In genomic region chr19:7915250-7916136, GRCh38 we compare ENCODE assay signal across 9 cellular contexts. TPM values are rescaled to one million over a fixed set of nuclear protein-coding genes. Genes with fewer than 3 reads are reported as not detected.
A peak's percentile ranks its signal among the peaks of the same experiment; 100 is the strongest.
DNase-seq lines count a peak whose midpoint lies in the region; ATAC-seq and TF ChIP-seq lines count a peak whose summit lies in the region.
"Had no signal": no experiment of that assay in that cellular context is flagged by ENCODE, and none has a peak within 500 bp of the region (broad histone marks: within the 10 kb centered on the region; RNA-seq: fewer than 3 reads in every experiment).

No MANE protein-coding gene starts in this region.

- peak overlapping the region; percentile 28 for H3K4me3 Mint-ChIP-seq in activated B cell treated with CpG ODN at 0.5 μM for 24 hours

- peaks cover 49% of the 10 kb centered on the region for H3K4me1 ChIP-seq in left ventricle myocardium inferior
- H3K4me1 ChIP-seq in heart right ventricle: peaks cover 4 to 46% (median 29%) of the 10 kb centered on the region in 9 donors
- H3K4me1 ChIP-seq in urinary bladder (ENCODE audit: insufficient read depth): no peaks in the 10 kb centered on the region

- POLR2A ChIA-PET in activated B cell treated with CpG ODN at 0.5 μM for 24 hours (lab: Charles Lee): interaction anchor here (0.6 kb wide), 2 partner anchors 28 to 227 kb away, joined by 3 to 4 read pairs; no protein-coding TSS in a partner anchor

- no peak for ATAC-seq in heart right ventricle
- no peak for ATAC-seq in activated B cell treated with CpG ODN at 0.5 μM for 24 hours (ENCODE audit: low read depth)
- no peak for ATAC-seq in GM18861 (IDR thresholded peaks at IDR 0.05; ENCODE audit: unreplicated experiment)

- H3K27ac Mint-ChIP-seq in activated B cell treated with CpG ODN at 0.5 μM for 24 hours: no peak overlapping the region

- H3K9me3 Mint-ChIP-seq in activated B cell treated with CpG ODN at 0.5 μM for 24 hours: no peaks in the 10 kb centered on the region

- H3K4me1 Mint-ChIP-seq in activated B cell treated with CpG ODN at 0.5 μM for 24 hours: peaks cover 30% of the 10 kb centered on the region

- H3K4me3 ChIP-seq in left ventricle myocardium inferior (peak overlapping the region; percentile 63), heart right ventricle (peak overlapping the region in 5 of 10 donors; percentile 23 to 49 (median 40)), iPS-18c (ENCODE audit: insufficient read depth, low read depth, low read length) (peak overlapping the region; percentile 55; the same call in 1 of the 2 replicates), urinary bladder (ENCODE audit: low read depth, low read length) (peak overlapping the region; percentile 5)

- H3K27me3 ChIP-seq in left ventricle myocardium inferior (ENCODE audit: low read depth) (peaks cover 55% of the 10 kb centered on the region), heart right ventricle (peaks cover 11 to 57% (median 51%) of the 10 kb centered on the region in 7 donors)

- H3K9me3 ChIP-seq in left ventricle myocardium inferior (replicated peaks) (no peaks in the 10 kb centered on the region), heart right ventricle (no peaks in the 10 kb centered on the region), iPS-18c (ENCODE audit: control insufficient read depth, insufficient read depth, low read length) (no peaks in the 10 kb centered on the region)

- intact Hi-C loops in left ventricle myocardium inferior (cut with micrococcal nuclease): no loop called here
- intact Hi-C loops in heart right ventricle (cut with DNase I): no loop called here
- intact Hi-C loops in activated B cell treated with CpG ODN at 0.5 μM for 24 hours (cut with micrococcal nuclease): no loop called here

- H3K36me3 ChIP-seq in left ventricle myocardium inferior (peaks cover 32% of the 10 kb centered on the region), heart right ventricle (peaks cover 4 to 34% (median 25%) of the 10 kb centered on the region in 9 donors), urinary bladder (ENCODE audit: insufficient read depth) (peaks cover 8% of the 10 kb centered on the region)

- CTCF ChIA-PET in activated B cell treated with CpG ODN at 0.5 μM for 24 hours (lab: Charles Lee): interaction anchor here (1.3 kb wide), 1 partner anchor 12 kb away, joined by 4 read pairs; the partner anchor contains the start of gene MAP2K7

- peaks cover 18% of the 10 kb centered on the region for H3K27me3 Mint-ChIP-seq in activated B cell treated with CpG ODN at 0.5 μM for 24 hours

- DNase-seq in left ventricle myocardium inferior (no peak), heart right ventricle (no peak), activated B cell treated with CpG ODN at 0.5 μM for 24 hours (no peak), hepatic stellate cell (ENCODE audit: low spot score) (no peak), DMS153 (lab: John Stamatoyannopoulos, UW) (no peak)
- DNase-seq: NCI-H1092 had no signal

- H3K27ac ChIP-seq in left ventricle myocardium inferior (replicated peaks) (no peak overlapping the region), heart right ventricle (no peak overlapping the region), urinary bladder (ENCODE audit: low read depth) (no peak overlapping the region)

- TF ChIP-seq CTCF in left ventricle myocardium inferior (IDR thresholded peaks at IDR 0.05; ENCODE audit: borderline replicate concordance) (no peak), heart right ventricle (IDR thresholded peaks at IDR 0.05) (no peak), activated B cell treated with CpG ODN at 0.5 μM for 24 hours (IDR thresholded peaks at IDR 0.05) (no peak)

- H3K36me3 Mint-ChIP-seq in activated B cell treated with CpG ODN at 0.5 μM for 24 hours (ENCODE audit: low read depth): peaks cover 25% of the 10 kb centered on the region

- WGBS in heart right ventricle, 2 donors: 43 to 47% methylated on average over 26 of the region's 26 CpGs
- 43% methylated on average over 26 of the region's 26 CpGs for WGBS in urinary bladder

RNA-seq across cellular contexts. Expression of gene TGFBR3L, which starts 0.9 kb away (rescaled TPM):
- total RNA-seq in left ventricle myocardium inferior (8.2 TPM), heart right ventricle (10 to 100 TPM in 2 of 10 donors, 1 to 10 TPM in 8; 1.1 to 11.6 (median 4.7) TPM), activated B cell treated with CpG ODN at 0.5 μM for 24 hours (not detected in 2 replicates), urinary bladder (not detected)
- polyA plus RNA-seq in heart right ventricle (1 to 10 TPM; 1.9 to 2.3 TPM), urinary bladder (2.6 TPM)

RNA-seq across cellular contexts. Expression of gene SNAPC2, which starts 4.6 kb away (rescaled TPM):
- total RNA-seq in left ventricle myocardium inferior (9.8 TPM), heart right ventricle (10 to 100 TPM in 3 of 10 donors, 1 to 10 TPM in 7; 5.7 to 12.9 (median 9.5) TPM), activated B cell treated with CpG ODN at 0.5 μM for 24 hours (14.4 and 15.3 TPM in 2 replicates), urinary bladder (6.8 TPM)
- polyA plus RNA-seq in heart right ventricle (10 to 100 TPM in 1 of 2 donors, 1 to 10 TPM in 1; 7.3 to 26.1 TPM), urinary bladder (55.6 TPM)

RNA-seq across cellular contexts. Expression of gene CTXN1, which starts 10.4 kb away (rescaled TPM):
- total RNA-seq in left ventricle myocardium inferior (0.22 TPM), heart right ventricle (under 1 TPM in 6 of 10 donors, not detected in 4; 0.18 to 0.44 (median 0.24) TPM), activated B cell treated with CpG ODN at 0.5 μM for 24 hours (not detected in 2 replicates), urinary bladder (0.63 TPM)
- polyA plus RNA-seq in heart right ventricle (under 1 TPM in 1 of 2 donors, not detected in 1; 0.74 TPM), urinary bladder (22.1 TPM)

RNA-seq across cellular contexts. Expression of gene MAP2K7, which starts 11.8 kb away (rescaled TPM):
- total RNA-seq in left ventricle myocardium inferior (24.2 TPM), heart right ventricle (10 to 100 TPM; 21.3 to 32.5 (median 24.6) TPM), activated B cell treated with CpG ODN at 0.5 μM for 24 hours (46.3 and 52.8 TPM in 2 replicates), urinary bladder (9.8 TPM)
- polyA plus RNA-seq in heart right ventricle (10 to 100 TPM; 13.1 to 53.8 TPM), urinary bladder (31.0 TPM)

RNA-seq across cellular contexts. Expression of gene LRRC8E, which starts 27.2 kb away (rescaled TPM):
- total RNA-seq in left ventricle myocardium inferior (0.44 TPM), heart right ventricle (1 to 10 TPM in 5 of 10 donors, under 1 TPM in 5; 0.33 to 3.3 (median 0.99) TPM), activated B cell treated with CpG ODN at 0.5 μM for 24 hours (not detected in 2 replicates), urinary bladder (1.3 TPM)
- polyA plus RNA-seq in heart right ventricle (1 to 10 TPM in 1 of 2 donors, under 1 TPM in 1; 0.66 to 1.2 TPM), urinary bladder (1.1 TPM)
